23 cellular contexts compared by ENCODE assay signal in the genomic region with DNA sequence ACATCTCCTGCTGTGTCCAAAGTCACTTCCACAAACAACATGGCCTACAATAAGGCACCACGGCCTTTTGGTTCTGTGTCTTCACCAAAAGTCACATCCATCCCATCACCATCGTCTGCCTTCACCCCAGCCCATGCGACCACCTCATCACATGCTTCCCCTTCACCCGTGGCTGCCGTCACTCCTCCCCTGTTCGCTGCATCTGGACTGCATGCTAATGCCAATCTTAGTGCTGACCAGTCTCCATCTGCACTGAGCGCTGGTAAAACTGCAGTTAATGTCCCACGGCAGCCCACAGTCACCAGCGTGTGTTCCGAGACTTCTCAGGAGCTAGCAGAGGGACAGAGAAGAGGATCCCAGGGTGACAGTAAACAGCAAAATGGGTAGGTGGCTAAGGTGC.
DNase-seq lines count a peak whose midpoint lies in the region; ATAC-seq and TF ChIP-seq lines count a peak whose summit lies in the region.
"Had no signal": no experiment of that assay in that cellular context is flagged by ENCODE, and none has a peak within 500 bp of the region (broad histone marks: within the 10 kb centered on the region; RNA-seq: fewer than 3 reads in every experiment).

No MANE protein-coding gene starts in this region.

- H3K4me1 ChIP-seq in right atrium auricular region: peaks cover 0 to 35% of the 10 kb centered on the region in 2 donors
- H3K4me1 ChIP-seq in ectodermal cell (ENCODE audit: control insufficient read depth, insufficient read depth, low read length): peaks cover 18% of the 10 kb centered on the region
- peaks cover 0 to 95% (median 34%) of the 10 kb centered on the region in 4 donors for H3K4me1 ChIP-seq in tibial artery
- H3K4me1 ChIP-seq: BLaER1, vagina had no signal

- H3K27me3 ChIP-seq in right atrium auricular region: no peaks in the 10 kb centered on the region
- no peaks in the 10 kb centered on the region for H3K27me3 ChIP-seq in ectodermal cell (ENCODE audit: control insufficient read depth, insufficient read depth, low read length, poor library complexity, severe bottlenecking)
- H3K27me3 ChIP-seq in tibial artery: no peaks in the 10 kb centered on the region
- H3K27me3 ChIP-seq: BLaER1, gastroesophageal sphincter, vagina had no signal

- no peak for TF ChIP-seq CTCF in right atrium auricular region (IDR thresholded peaks at IDR 0.05)
- no peak for TF ChIP-seq CTCF in tibial artery (IDR thresholded peaks at IDR 0.05)

- 87% methylated on average over 10 of the region's 10 CpGs for WGBS in ectodermal cell, 2 experiments

- H3K36me3 ChIP-seq in right atrium auricular region (peaks cover 29% of the 10 kb centered on the region), ectodermal cell (ENCODE audit: control insufficient read depth, insufficient read depth, low read length) (no peaks in the 10 kb centered on the region), tibial artery (peaks cover 0 to 9% (median 6%) of the 10 kb centered on the region in 3 donors)
- H3K36me3 ChIP-seq: BLaER1 had no signal

- ATAC-seq in Right ventricle myocardium superior (ENCODE audit: poor library complexity) (peak; percentile 14), GM21528 (IDR thresholded peaks at IDR 0.05; ENCODE audit: low FRiP score, unreplicated experiment) (no peak)
- ATAC-seq in activated CD4-positive, CD25-positive, alpha-beta regulatory T cell treated with anti-CD3 and anti-CD28 coated beads, Interleukin-2, amount 50 U/mL, for 24 hours: no peak
- ATAC-seq: activated T-helper 17 cell treated with anti-CD3 and anti-CD28 coated beads, Interleukin-2, amount 50 U/mL, for 72 hours; esophagus mucosa; gastroesophageal sphincter; left lobe of liver; mucosa of descending colon had no signal

- H3K9me3 ChIP-seq in right atrium auricular region: no peaks in the 10 kb centered on the region
- no peaks in the 10 kb centered on the region for H3K9me3 ChIP-seq in ectodermal cell (ENCODE audit: control insufficient read depth, low read length)
- no peaks in the 10 kb centered on the region for H3K9me3 ChIP-seq in tibial artery
- H3K9me3 ChIP-seq: BLaER1, gastroesophageal sphincter, mucosa of descending colon, vagina had no signal

- H3K27ac ChIP-seq in right atrium auricular region: no peak overlapping the region
- H3K27ac ChIP-seq in ectodermal cell (ENCODE audit: insufficient read depth, low read depth, low read length, poor library complexity, severe bottlenecking): peak overlapping the region; percentile 50
- peak overlapping the region; percentile 50 to 55 for H3K27ac ChIP-seq in tibial artery
- H3K27ac ChIP-seq: BLaER1, vagina had no signal

- no peak overlapping the region for H3K4me3 ChIP-seq in right atrium auricular region
- H3K4me3 ChIP-seq in ectodermal cell (ENCODE audit: insufficient read depth, low read depth, low read length): no peak overlapping the region
- H3K4me3 ChIP-seq in tibial artery: no peak overlapping the region
- H3K4me3 ChIP-seq: BLaER1, gastroesophageal sphincter, mucosa of descending colon, vagina had no signal

- intact Hi-C loops in Right ventricle myocardium superior (cut with DNase I) (no loop called here), tibial artery (cut with DNase I; ENCODE audit: low total_unique reads) (no loop called here)

- DNase-seq in Right ventricle myocardium superior (peak; percentile 37), right atrium auricular region (ENCODE audit: low spot score) (no peak), left kidney (ENCODE audit: low read depth, low spot score) (peak; percentile 12), tibial artery (peak in 1 of 2 donors; percentile 60), 8988T (no peak)
- DNase-seq: activated CD4-positive, alpha-beta T cell treated with anti-CD3 and anti-CD28 coated beads for 48 hours; Calu3; effector CD4-positive, alpha-beta T cell; KBM-7; mucosa of descending colon; NCI-H187; NCI-H345; SIG-M5; stimulated activated CD4-positive, alpha-beta T cell treated with anti-CD3 and anti-CD28 coated beads, Interleukin-12 subunit alpha, Interleukin-12 subunit beta, amount 100 ng/mL, for 4 hours had no signal

Comparison
In these comparisons a context has a peak if more than half of its experiments do, and no peak if none do; other contexts are left out.
1. DNase-seq: peak in Right ventricle myocardium superior (single experiment) and left kidney (single experiment); none in right atrium auricular region (single experiment) and 8988T (single experiment).
2. H3K27ac ChIP-seq: peak in ectodermal cell (single experiment) and tibial artery (2 of 2); none in right atrium auricular region (0 of 2).